Comparison of ENCODE assay signal across 1 cellular context in genomic region chrX:118823263-118824172, GRCh38.
TF ChIP-seq lines count a peak whose summit lies in the region.

ZCCHC12 (plus strand) TSS chrX:118823824; CDS start chrX:118825245, 1,421 bp downstream.

TF ChIP-seq in K562, 482 proteins besides CTCF, POLR2A, EP300 and RAD21 (continued from another document and continues in another):
- no peak for TF ChIP-seq ZNF398 (CRISPR knock-in tag; IDR thresholded peaks at IDR 0.05)
- TF ChIP-seq, protein P1, sequence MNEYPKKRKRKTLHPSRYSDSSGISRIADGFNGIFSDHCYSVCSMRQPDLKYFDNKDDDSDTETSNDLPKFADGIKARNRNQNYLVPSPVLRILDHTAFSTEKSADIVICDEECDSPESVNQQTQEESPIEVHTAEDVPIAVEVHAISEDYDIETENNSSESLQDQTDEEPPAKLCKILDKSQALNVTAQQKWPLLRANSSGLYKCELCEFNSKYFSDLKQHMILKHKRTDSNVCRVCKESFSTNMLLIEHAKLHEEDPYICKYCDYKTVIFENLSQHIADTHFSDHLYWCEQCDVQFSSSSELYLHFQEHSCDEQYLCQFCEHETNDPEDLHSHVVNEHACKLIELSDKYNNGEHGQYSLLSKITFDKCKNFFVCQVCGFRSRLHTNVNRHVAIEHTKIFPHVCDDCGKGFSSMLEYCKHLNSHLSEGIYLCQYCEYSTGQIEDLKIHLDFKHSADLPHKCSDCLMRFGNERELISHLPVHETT (CRISPR knock-in tag; conservative IDR thresholded peaks at IDR 0.05 in 1 of 2, IDR thresholded peaks at IDR 0.05 in 1 of 2) = no peak
- TF ChIP-seq KAT7 (CRISPR knock-in tag; IDR thresholded peaks at IDR 0.05; ENCODE audit: borderline replicate concordance) = no peak
- peak; percentile 87; the same call in 1 of the 2 replicates for TF ChIP-seq TCF7 (IDR thresholded peaks at IDR 0.05; ENCODE audit: borderline replicate concordance)
- TF ChIP-seq ZNF143 (CRISPR knock-in tag; IDR thresholded peaks at IDR 0.05) = no peak
- TF ChIP-seq TFAP4 (CRISPR knock-in tag; IDR thresholded peaks at IDR 0.05; ENCODE audit: borderline replicate concordance) = peak; percentile 93
- TF ChIP-seq USF2 (CRISPR knock-in tag; IDR thresholded peaks at IDR 0.05) = no peak
- TF ChIP-seq ZNF316 (IDR thresholded peaks at IDR 0.05) = no peak
- no peak for TF ChIP-seq ZNF589 (CRISPR knock-in tag; IDR thresholded peaks at IDR 0.05; ENCODE audit: low read depth)
- no peak for TF ChIP-seq CBX5 (IDR thresholded peaks at IDR 0.05; ENCODE audit: borderline replicate concordance, low read depth)
- no peak for TF ChIP-seq ARID2 (IDR thresholded peaks at IDR 0.05)
- TF ChIP-seq MYNN (IDR thresholded peaks at IDR 0.05) = no peak
- no peak for TF ChIP-seq MYNN (CRISPR knock-in tag; IDR thresholded peaks at IDR 0.05)
- no peak for TF ChIP-seq ZNF431 (CRISPR knock-in tag; IDR thresholded peaks at IDR 0.05)
- peak; percentile 86 for TF ChIP-seq L3MBTL2 (IDR thresholded peaks at IDR 0.05)
- TF ChIP-seq, protein P2, sequence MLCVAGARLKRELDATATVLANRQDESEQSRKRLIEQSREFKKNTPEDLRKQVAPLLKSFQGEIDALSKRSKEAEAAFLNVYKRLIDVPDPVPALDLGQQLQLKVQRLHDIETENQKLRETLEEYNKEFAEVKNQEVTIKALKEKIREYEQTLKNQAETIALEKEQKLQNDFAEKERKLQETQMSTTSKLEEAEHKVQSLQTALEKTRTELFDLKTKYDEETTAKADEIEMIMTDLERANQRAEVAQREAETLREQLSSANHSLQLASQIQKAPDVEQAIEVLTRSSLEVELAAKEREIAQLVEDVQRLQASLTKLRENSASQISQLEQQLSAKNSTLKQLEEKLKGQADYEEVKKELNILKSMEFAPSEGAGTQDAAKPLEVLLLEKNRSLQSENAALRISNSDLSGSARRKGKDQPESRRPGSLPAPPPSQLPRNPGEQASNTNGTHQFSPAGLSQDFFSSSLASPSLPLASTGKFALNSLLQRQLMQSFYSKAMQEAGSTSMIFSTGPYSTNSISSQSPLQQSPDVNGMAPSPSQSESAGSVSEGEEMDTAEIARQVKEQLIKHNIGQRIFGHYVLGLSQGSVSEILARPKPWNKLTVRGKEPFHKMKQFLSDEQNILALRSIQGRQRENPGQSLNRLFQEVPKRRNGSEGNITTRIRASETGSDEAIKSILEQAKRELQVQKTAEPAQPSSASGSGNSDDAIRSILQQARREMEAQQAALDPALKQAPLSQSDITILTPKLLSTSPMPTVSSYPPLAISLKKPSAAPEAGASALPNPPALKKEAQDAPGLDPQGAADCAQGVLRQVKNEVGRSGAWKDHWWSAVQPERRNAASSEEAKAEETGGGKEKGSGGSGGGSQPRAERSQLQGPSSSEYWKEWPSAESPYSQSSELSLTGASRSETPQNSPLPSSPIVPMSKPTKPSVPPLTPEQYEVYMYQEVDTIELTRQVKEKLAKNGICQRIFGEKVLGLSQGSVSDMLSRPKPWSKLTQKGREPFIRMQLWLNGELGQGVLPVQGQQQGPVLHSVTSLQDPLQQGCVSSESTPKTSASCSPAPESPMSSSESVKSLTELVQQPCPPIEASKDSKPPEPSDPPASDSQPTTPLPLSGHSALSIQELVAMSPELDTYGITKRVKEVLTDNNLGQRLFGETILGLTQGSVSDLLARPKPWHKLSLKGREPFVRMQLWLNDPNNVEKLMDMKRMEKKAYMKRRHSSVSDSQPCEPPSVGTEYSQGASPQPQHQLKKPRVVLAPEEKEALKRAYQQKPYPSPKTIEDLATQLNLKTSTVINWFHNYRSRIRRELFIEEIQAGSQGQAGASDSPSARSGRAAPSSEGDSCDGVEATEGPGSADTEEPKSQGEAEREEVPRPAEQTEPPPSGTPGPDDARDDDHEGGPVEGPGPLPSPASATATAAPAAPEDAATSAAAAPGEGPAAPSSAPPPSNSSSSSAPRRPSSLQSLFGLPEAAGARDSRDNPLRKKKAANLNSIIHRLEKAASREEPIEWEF (CRISPR knock-in tag; IDR thresholded peaks at IDR 0.05) = no peak
- TF ChIP-seq RBM25 (IDR thresholded peaks at IDR 0.05; ENCODE audit: low read depth, low read length, severe bottlenecking) = no peak
- no peak for TF ChIP-seq ZFP36 (IDR thresholded peaks at IDR 0.05; ENCODE audit: low read depth, low read length, partially characterized antibody)
- no peak for TF ChIP-seq FOXK2 (conservative IDR thresholded peaks at IDR 0.05 in 1 of 2, IDR thresholded peaks at IDR 0.05 in 1 of 2; ENCODE audit: low read depth in 2 of 2)
- TF ChIP-seq SREBF2 (CRISPR knock-in tag; IDR thresholded peaks at IDR 0.05) = no peak
- TF ChIP-seq ZNF263 (CRISPR knock-in tag; IDR thresholded peaks at IDR 0.05; ENCODE audit: borderline replicate concordance) = no peak
- no peak for TF ChIP-seq E2F4 (CRISPR knock-in tag; IDR thresholded peaks at IDR 0.05; ENCODE audit: low read depth)
- TF ChIP-seq NRF1 (conservative IDR thresholded peaks at IDR 0.05 in 1 of 2, IDR thresholded peaks at IDR 0.05 in 1 of 2) = 0 out of 4 replicates have a peak, but pooled peaks of 1 of the 2 experiments have one; percentile 32
- TF ChIP-seq ZC3H4 (CRISPR knock-in tag; IDR thresholded peaks at IDR 0.05; ENCODE audit: borderline replicate concordance) = no peak
- TF ChIP-seq ESRRB (CRISPR knock-in tag; IDR thresholded peaks at IDR 0.05; ENCODE audit: borderline replicate concordance) = no peak
- TF ChIP-seq ZNF184 (CRISPR knock-in tag; IDR thresholded peaks at IDR 0.05) = no peak
- TF ChIP-seq E2F6 (IDR thresholded peaks at IDR 0.05; ENCODE audit: borderline replicate concordance in 1 of 2, extremely low read depth in 1 of 2, insufficient read depth in 1 of 2, insufficient read length in 1 of 2, low read depth in 1 of 2, low read length in 1 of 2, poor library complexity in 1 of 2, severe bottlenecking in 1 of 2) = peak; percentile 46 to 57
- TF ChIP-seq CREB5 (CRISPR knock-in tag; IDR thresholded peaks at IDR 0.05) = no peak
- TF ChIP-seq, protein P3, sequence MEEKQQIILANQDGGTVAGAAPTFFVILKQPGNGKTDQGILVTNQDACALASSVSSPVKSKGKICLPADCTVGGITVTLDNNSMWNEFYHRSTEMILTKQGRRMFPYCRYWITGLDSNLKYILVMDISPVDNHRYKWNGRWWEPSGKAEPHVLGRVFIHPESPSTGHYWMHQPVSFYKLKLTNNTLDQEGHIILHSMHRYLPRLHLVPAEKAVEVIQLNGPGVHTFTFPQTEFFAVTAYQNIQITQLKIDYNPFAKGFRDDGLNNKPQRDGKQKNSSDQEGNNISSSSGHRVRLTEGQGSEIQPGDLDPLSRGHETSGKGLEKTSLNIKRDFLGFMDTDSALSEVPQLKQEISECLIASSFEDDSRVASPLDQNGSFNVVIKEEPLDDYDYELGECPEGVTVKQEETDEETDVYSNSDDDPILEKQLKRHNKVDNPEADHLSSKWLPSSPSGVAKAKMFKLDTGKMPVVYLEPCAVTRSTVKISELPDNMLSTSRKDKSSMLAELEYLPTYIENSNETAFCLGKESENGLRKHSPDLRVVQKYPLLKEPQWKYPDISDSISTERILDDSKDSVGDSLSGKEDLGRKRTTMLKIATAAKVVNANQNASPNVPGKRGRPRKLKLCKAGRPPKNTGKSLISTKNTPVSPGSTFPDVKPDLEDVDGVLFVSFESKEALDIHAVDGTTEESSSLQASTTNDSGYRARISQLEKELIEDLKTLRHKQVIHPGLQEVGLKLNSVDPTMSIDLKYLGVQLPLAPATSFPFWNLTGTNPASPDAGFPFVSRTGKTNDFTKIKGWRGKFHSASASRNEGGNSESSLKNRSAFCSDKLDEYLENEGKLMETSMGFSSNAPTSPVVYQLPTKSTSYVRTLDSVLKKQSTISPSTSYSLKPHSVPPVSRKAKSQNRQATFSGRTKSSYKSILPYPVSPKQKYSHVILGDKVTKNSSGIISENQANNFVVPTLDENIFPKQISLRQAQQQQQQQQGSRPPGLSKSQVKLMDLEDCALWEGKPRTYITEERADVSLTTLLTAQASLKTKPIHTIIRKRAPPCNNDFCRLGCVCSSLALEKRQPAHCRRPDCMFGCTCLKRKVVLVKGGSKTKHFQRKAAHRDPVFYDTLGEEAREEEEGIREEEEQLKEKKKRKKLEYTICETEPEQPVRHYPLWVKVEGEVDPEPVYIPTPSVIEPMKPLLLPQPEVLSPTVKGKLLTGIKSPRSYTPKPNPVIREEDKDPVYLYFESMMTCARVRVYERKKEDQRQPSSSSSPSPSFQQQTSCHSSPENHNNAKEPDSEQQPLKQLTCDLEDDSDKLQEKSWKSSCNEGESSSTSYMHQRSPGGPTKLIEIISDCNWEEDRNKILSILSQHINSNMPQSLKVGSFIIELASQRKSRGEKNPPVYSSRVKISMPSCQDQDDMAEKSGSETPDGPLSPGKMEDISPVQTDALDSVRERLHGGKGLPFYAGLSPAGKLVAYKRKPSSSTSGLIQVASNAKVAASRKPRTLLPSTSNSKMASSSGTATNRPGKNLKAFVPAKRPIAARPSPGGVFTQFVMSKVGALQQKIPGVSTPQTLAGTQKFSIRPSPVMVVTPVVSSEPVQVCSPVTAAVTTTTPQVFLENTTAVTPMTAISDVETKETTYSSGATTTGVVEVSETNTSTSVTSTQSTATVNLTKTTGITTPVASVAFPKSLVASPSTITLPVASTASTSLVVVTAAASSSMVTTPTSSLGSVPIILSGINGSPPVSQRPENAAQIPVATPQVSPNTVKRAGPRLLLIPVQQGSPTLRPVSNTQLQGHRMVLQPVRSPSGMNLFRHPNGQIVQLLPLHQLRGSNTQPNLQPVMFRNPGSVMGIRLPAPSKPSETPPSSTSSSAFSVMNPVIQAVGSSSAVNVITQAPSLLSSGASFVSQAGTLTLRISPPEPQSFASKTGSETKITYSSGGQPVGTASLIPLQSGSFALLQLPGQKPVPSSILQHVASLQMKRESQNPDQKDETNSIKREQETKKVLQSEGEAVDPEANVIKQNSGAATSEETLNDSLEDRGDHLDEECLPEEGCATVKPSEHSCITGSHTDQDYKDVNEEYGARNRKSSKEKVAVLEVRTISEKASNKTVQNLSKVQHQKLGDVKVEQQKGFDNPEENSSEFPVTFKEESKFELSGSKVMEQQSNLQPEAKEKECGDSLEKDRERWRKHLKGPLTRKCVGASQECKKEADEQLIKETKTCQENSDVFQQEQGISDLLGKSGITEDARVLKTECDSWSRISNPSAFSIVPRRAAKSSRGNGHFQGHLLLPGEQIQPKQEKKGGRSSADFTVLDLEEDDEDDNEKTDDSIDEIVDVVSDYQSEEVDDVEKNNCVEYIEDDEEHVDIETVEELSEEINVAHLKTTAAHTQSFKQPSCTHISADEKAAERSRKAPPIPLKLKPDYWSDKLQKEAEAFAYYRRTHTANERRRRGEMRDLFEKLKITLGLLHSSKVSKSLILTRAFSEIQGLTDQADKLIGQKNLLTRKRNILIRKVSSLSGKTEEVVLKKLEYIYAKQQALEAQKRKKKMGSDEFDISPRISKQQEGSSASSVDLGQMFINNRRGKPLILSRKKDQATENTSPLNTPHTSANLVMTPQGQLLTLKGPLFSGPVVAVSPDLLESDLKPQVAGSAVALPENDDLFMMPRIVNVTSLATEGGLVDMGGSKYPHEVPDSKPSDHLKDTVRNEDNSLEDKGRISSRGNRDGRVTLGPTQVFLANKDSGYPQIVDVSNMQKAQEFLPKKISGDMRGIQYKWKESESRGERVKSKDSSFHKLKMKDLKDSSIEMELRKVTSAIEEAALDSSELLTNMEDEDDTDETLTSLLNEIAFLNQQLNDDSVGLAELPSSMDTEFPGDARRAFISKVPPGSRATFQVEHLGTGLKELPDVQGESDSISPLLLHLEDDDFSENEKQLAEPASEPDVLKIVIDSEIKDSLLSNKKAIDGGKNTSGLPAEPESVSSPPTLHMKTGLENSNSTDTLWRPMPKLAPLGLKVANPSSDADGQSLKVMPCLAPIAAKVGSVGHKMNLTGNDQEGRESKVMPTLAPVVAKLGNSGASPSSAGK (IDR thresholded peaks at IDR 0.05) = peak; percentile 74
- no peak for TF ChIP-seq ADNP (tag; IDR thresholded peaks at IDR 0.05)
